ENCODE assay signal across 1 cellular context in genomic region chr5:38672059-38672791, GRCh38.
A peak's percentile ranks its signal among the peaks of the same experiment; 100 is the strongest.
TF ChIP-seq lines count a peak whose summit lies in the region.

No MANE protein-coding gene starts in this region.

TF ChIP-seq in HEK293, 187 proteins besides CTCF, POLR2A, EP300 and RAD21 (continued from another document):
- TF ChIP-seq, protein P1, sequence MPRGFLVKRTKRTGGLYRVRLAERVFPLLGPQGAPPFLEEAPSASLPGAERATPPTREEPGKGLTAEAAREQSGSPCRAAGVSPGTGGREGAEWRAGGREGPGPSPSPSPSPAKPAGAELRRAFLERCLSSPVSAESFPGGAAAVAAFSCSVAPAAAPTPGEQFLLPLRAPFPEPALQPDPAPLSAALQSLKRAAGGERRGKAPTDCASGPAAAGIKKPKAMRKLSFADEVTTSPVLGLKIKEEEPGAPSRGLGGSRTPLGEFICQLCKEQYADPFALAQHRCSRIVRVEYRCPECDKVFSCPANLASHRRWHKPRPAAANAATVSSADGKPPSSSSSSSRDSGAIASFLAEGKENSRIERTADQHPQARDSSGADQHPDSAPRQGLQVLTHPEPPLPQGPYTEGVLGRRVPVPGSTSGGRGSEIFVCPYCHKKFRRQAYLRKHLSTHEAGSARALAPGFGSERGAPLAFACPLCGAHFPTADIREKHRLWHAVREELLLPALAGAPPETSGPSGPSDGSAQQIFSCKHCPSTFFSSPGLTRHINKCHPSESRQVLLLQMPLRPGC (tag by site-specific recombination; IDR thresholded peaks at IDR 0.05): 0 out of 2 replicates have a peak, but pooled peaks have one; percentile 17
TF ChIP-seq in HEK293: peak in this region for 29.
